ENCODE assay signal across 9 cellular contexts in genomic region chr16:55464375-55464774, GRCh38. TPM values are rescaled to one million over a fixed set of nuclear protein-coding genes. Genes with fewer than 3 reads are reported as not detected.
DNase-seq lines count a peak whose midpoint lies in the region; ATAC-seq and TF ChIP-seq lines count a peak whose summit lies in the region.
"Had no signal": no experiment of that assay in that cellular context is flagged by ENCODE, and none has a peak within 500 bp of the region (broad histone marks: within the 10 kb centered on the region; RNA-seq: fewer than 3 reads in every experiment).

No MANE protein-coding gene starts in this region.

- no peaks in the 10 kb centered on the region for H3K36me3 Mint-ChIP-seq in activated naive CD4-positive, alpha-beta T cell treated with anti-CD3 and anti-CD28 coated beads, Interleukin-2, amount 10 ng/mL, durations not matched to agents 7 days and 5 days
- H3K36me3 Mint-ChIP-seq in WTC11: no peaks in the 10 kb centered on the region

- no peak for TF ChIP-seq CTCF in WTC11 (IDR thresholded peaks at IDR 0.05)

- no peaks in the 10 kb centered on the region for H3K4me1 Mint-ChIP-seq in activated naive CD4-positive, alpha-beta T cell treated with anti-CD3 and anti-CD28 coated beads, Interleukin-2, amount 10 ng/mL, durations not matched to agents 7 days and 5 days
- H3K4me1 Mint-ChIP-seq in WTC11: peaks cover under 1% of the 10 kb centered on the region; the same call in 1 of the 2 replicates

- POLR2A ChIA-PET in HEK293T (lab: Yijun Ruan, JAX) (no interaction called here), WTC11 (lab: Charles Lee) (no interaction called here)

- CTCF ChIA-PET in activated naive CD4-positive, alpha-beta T cell treated with anti-CD3 and anti-CD28 coated beads, Interleukin-2, amount 10 ng/mL, durations not matched to agents 7 days and 5 days (lab: Charles Lee): interaction anchor here (0.6 to 5.2 kb wide), 51 partner anchors 9 to 1517 kb away, joined by 3 to 125 read pairs (median 4); no protein-coding TSS in a partner anchor
- CTCF ChIA-PET in HEK293T (lab: Yijun Ruan, JAX): interaction anchor here (0.6 to 2.6 kb wide), 23 partner anchors 8 to 845 kb away, joined by 3 to 47 read pairs (median 5); no protein-coding TSS in a partner anchor
- CTCF ChIA-PET in WTC11 (lab: Charles Lee): interaction anchor here (0.6 to 3.2 kb wide), 88 partner anchors 8 to 1407 kb away, joined by 3 to 213 read pairs (median 5); partner anchors contain the start of genes CAPNS2, CES1, MMP2 and SLC6A2

- ATAC-seq in WTC11 (no peak), HG03159 (IDR thresholded peaks at IDR 0.05; ENCODE audit: unreplicated experiment) (no peak)

- H3K27ac Mint-ChIP-seq in activated naive CD4-positive, alpha-beta T cell treated with anti-CD3 and anti-CD28 coated beads, Interleukin-2, amount 10 ng/mL, durations not matched to agents 7 days and 5 days: peak overlapping the region; percentile 43
- H3K27ac Mint-ChIP-seq in WTC11: no peak overlapping the region
- H3K27ac Mint-ChIP-seq: CD4-positive, alpha-beta T cell; H9 had no signal

- no peak for DNase-seq in activated naive CD4-positive, alpha-beta T cell treated with anti-CD3 and anti-CD28 coated beads, Interleukin-2, amount 10 ng/mL, durations not matched to agents 7 days and 5 days
- no peak for DNase-seq in activated naive CD4-positive, alpha-beta T cell treated with Interleukin-2 at 50 U/mL for 16 hours
- DNase-seq in HEK293T (ENCODE audit: extremely low spot score) (no peak), WTC11 (ENCODE audit: low spot score) (no peak), Ammon's horn (ENCODE audit: low spot score) (no peak), retina (no peak)

- H3K27me3 Mint-ChIP-seq in activated naive CD4-positive, alpha-beta T cell treated with anti-CD3 and anti-CD28 coated beads, Interleukin-2, amount 10 ng/mL, durations not matched to agents 7 days and 5 days: peaks cover 3% of the 10 kb centered on the region
- H3K27me3 Mint-ChIP-seq in WTC11 (ENCODE audit: low read depth): peaks cover 24% of the 10 kb centered on the region

- H3K9me3 Mint-ChIP-seq in activated naive CD4-positive, alpha-beta T cell treated with anti-CD3 and anti-CD28 coated beads, Interleukin-2, amount 10 ng/mL, durations not matched to agents 7 days and 5 days: no peaks in the 10 kb centered on the region
- H3K9me3 Mint-ChIP-seq in WTC11: no peaks in the 10 kb centered on the region
- H3K9me3 Mint-ChIP-seq: CD4-positive, alpha-beta T cell; H9 had no signal

- no peak overlapping the region for H3K4me3 Mint-ChIP-seq in activated naive CD4-positive, alpha-beta T cell treated with anti-CD3 and anti-CD28 coated beads, Interleukin-2, amount 10 ng/mL, durations not matched to agents 7 days and 5 days
- H3K4me3 Mint-ChIP-seq in WTC11: no peak overlapping the region
- H3K4me3 Mint-ChIP-seq: CD4-positive, alpha-beta T cell; H9 had no signal

TF ChIP-seq in HEK293T, 16 proteins besides CTCF, POLR2A, EP300 and RAD21:
- peak; percentile 65 for TF ChIP-seq PKNOX1 (IDR thresholded peaks at IDR 0.05)
- no peak for TF ChIP-seq FOXK2 (IDR thresholded peaks at IDR 0.05)
- no peak for TF ChIP-seq ELF4 (IDR thresholded peaks at IDR 0.05)

TF ChIP-seq in WTC11, 78 proteins besides CTCF, POLR2A, EP300 and RAD21:
- TF ChIP-seq PRRX2 (CRISPR knock-in tag; IDR thresholded peaks at IDR 0.05) (no peak), NFYB (CRISPR knock-in tag; conservative IDR thresholded peaks at IDR 0.05; ENCODE audit: low read depth) (0 out of 2 replicates have a peak, but pooled peaks have one; percentile 34)

RNA-seq across cellular contexts. Expression of gene MMP2, which starts 14.6 kb away (rescaled TPM):
- total RNA-seq in WTC11 (2021): 51.5 to 61.3 TPM (median 55.8 TPM) in 3 replicates
- total RNA-seq: CD4-positive, alpha-beta T cell had no signal

RNA-seq across cellular contexts. Expression of gene LPCAT2, which starts 44.5 kb away (rescaled TPM):
- 5.8 to 7.1 TPM (median 7.0 TPM) in 3 replicates for total RNA-seq in WTC11 (2021)
